8 cellular contexts compared by ENCODE assay signal in the genomic region with DNA sequence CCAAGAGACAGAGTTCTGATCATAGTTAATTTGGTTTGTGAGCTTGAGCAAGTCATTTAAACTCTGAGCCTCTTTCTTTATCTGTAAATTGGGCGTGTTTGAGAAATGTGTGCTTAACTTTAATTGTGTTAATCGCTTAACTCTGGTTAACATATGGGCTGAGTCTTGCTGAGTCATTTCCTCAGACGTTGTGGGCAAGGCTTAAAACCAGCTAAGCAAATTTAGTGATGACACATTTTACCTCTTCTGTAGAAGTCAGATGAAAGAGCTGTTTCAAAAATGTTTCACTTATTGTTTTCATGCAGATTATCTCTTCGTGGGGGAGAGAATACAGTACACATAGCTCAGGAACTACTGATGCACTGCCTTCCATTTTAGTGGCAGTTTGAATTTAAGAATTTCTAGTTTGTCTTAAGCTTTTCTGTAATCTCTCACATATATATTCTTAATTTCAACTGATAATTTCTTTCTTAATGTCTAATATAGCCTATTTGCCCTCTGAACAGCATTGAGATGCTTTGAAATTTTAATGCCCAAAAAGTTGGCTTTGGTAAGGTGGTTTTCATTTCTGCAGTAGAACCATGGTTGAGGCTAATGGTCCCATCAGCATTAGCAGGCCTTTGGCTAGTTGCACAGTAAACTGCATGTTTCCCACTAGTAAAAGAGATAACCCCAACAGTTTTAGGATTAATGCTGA. TPM values are rescaled to one million over a fixed set of nuclear protein-coding genes. Genes with fewer than 3 reads are reported as not detected.
DNase-seq lines count a peak whose midpoint lies in the region; ATAC-seq and TF ChIP-seq lines count a peak whose summit lies in the region.

No MANE protein-coding gene starts in this region.

- DNase-seq in heart left ventricle (no peak), cardiac septum (ENCODE audit: low spot score) (no peak), NAMALWA (ENCODE audit: low spot score) (peak; percentile 40), hepatic stellate cell (ENCODE audit: low spot score) (peak; percentile 55), ovary (no peak)
- DNase-seq in activated T-cell treated with anti-CD3 and anti-CD28 coated beads, Interleukin-2, amount 50 U/mL, for 24 hours, result no peak
- DNase-seq in stimulated activated CD8-positive, alpha-beta memory T cell treated with anti-CD3 and anti-CD28 coated beads, Interleukin-15, amount 100 ng/mL, for 48 hours (ENCODE audit: low read depth in 2 of 2), result peak; percentile 25 to 39

- no peaks in the 10 kb centered on the region for H3K9me3 Mint-ChIP-seq in activated T-cell treated with anti-CD3 and anti-CD28 coated beads, Interleukin-2, amount 50 U/mL, for 24 hours

- no peak for TF ChIP-seq EP300 in ovary (IDR thresholded peaks at IDR 0.05)

- no peaks in the 10 kb centered on the region for H3K9me3 ChIP-seq in heart left ventricle
- H3K9me3 ChIP-seq in ovary, result no peaks in the 10 kb centered on the region

- H3K4me3 Mint-ChIP-seq in activated T-cell treated with anti-CD3 and anti-CD28 coated beads, Interleukin-2, amount 50 U/mL, for 24 hours, result peak overlapping the region; percentile 68

- H3K36me3 Mint-ChIP-seq in activated T-cell treated with anti-CD3 and anti-CD28 coated beads, Interleukin-2, amount 50 U/mL, for 24 hours (ENCODE audit: low read depth), result peaks cover 38% of the 10 kb centered on the region

- H3K27me3 Mint-ChIP-seq in activated T-cell treated with anti-CD3 and anti-CD28 coated beads, Interleukin-2, amount 50 U/mL, for 24 hours, result no peaks in the 10 kb centered on the region

- 19 to 33% (median 22%) methylated on average over 4 of the region's 4 CpGs for WGBS in heart left ventricle, 4 donors
- WGBS in ovary, 3 donors, result 4 to 20% (median 7%) methylated on average over 4 of the region's 4 CpGs

- intact Hi-C loops in heart left ventricle (cut with DNase I) (no loop called here), cardiac septum (cut with DNase I) (no loop called here), ovary (cut with DNase I) (no loop called here)

- TF ChIP-seq POLR2A in heart left ventricle (IDR thresholded peaks at IDR 0.05) (no peak), ovary (IDR thresholded peaks at IDR 0.05) (no peak)

- H3K27me3 ChIP-seq in heart left ventricle (no peaks in the 10 kb centered on the region), ovary (no peaks in the 10 kb centered on the region)

- H3K36me3 ChIP-seq in heart left ventricle (peaks cover 0 to 7% (median 0%) of the 10 kb centered on the region in 9 donors), ovary (no peaks in the 10 kb centered on the region)

- H3K27ac ChIP-seq in heart left ventricle, result peak overlapping the region in 1 of 12 donors; percentile 78
- no peak overlapping the region for H3K27ac ChIP-seq in ovary

- no peak for TF ChIP-seq CTCF in heart left ventricle (IDR thresholded peaks at IDR 0.05)
- no peak for TF ChIP-seq CTCF in ovary (IDR thresholded peaks at IDR 0.05)

- ATAC-seq in heart left ventricle (peak in 3 of 4 donors; percentile 60 to 72 (median 64)), HG02610 (IDR thresholded peaks at IDR 0.05; ENCODE audit: unreplicated experiment) (peak; percentile 83)

- peak overlapping the region; percentile 95 for H3K27ac Mint-ChIP-seq in activated T-cell treated with anti-CD3 and anti-CD28 coated beads, Interleukin-2, amount 50 U/mL, for 24 hours

- H3K4me1 ChIP-seq in heart left ventricle (peaks cover 0 to 95% (median 23%) of the 10 kb centered on the region in 12 donors), ovary (ENCODE audit: insufficient read depth) (peaks cover 12% of the 10 kb centered on the region)

- H3K4me3 ChIP-seq in heart left ventricle (no peak overlapping the region), ovary (no peak overlapping the region)

- peaks cover 66% of the 10 kb centered on the region for H3K4me1 Mint-ChIP-seq in activated T-cell treated with anti-CD3 and anti-CD28 coated beads, Interleukin-2, amount 50 U/mL, for 24 hours (ENCODE audit: low read depth)

RNA-seq across cellular contexts. Expression of gene RAB10, which starts 34.9 kb away (rescaled TPM):
- total RNA-seq in heart left ventricle (100 to 1,000 TPM in 4 of 9 donors, 10 to 100 TPM in 5; 71.7 to 121 (median 99.7) TPM), cardiac septum (79.4 TPM), ovary (100 to 1,000 TPM in 2 of 7 donors, 10 to 100 TPM in 5; 65.0 to 109 (median 93.6) TPM)
- polyA plus RNA-seq in heart left ventricle (10 to 100 TPM; 33.1 to 88.2 TPM), ovary (100 to 1,000 TPM in 1 of 2 donors, 10 to 100 TPM in 1; 37.6 to 112 TPM)

Comparison
In these comparisons a context has a peak if more than half of its experiments do, and no peak if none do; other contexts are left out.
1. DNase-seq: peak in NAMALWA (single experiment), hepatic stellate cell (single experiment) and stimulated activated CD8-positive, alpha-beta memory T cell treated with anti-CD3 and anti-CD28 coated beads, Interleukin-15, amount 100 ng/mL, for 48 hours (2 of 2); none in heart left ventricle (0 of 5), cardiac septum (single experiment), activated T-cell treated with anti-CD3 and anti-CD28 coated beads, Interleukin-2, amount 50 U/mL, for 24 hours (single experiment) and ovary (0 of 5).